ENCODE assay signal across 2 cellular contexts in the genomic region with DNA sequence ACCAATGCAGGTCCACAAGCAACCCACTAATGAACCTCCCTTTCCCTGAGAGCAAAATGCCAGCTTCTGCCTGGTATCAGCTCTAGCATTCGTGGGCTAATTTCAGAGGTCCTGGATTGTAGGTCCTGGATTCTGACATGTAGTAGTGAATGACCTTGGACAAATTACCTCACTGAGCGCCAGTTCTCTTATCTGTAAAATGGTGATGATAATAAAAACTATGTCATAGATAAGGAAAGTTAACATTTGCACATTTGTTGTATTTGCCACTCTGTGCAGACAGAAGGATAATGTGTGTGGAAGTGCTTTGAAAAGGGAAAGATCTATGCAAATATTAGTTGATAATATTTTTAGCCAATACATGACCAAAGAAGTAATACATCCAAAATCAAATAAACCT.
TF ChIP-seq lines count a peak whose summit lies in the region.

No MANE protein-coding gene starts in this region.

TF ChIP-seq in HepG2, 621 proteins besides CTCF, POLR2A, EP300 and RAD21 (continues in another document):
- TF ChIP-seq FLYWCH1 (CRISPR knock-in tag; IDR thresholded peaks at IDR 0.05) (no peak), ZNF468 (CRISPR knock-in tag; IDR thresholded peaks at IDR 0.05) (no peak), GATA4 (IDR thresholded peaks at IDR 0.05; ENCODE audit: borderline replicate concordance, low read depth) (0 out of 2 replicates have a peak, but pooled peaks have one; percentile 40), TFDP2 (CRISPR knock-in tag; IDR thresholded peaks at IDR 0.05) (no peak), HMG20A (CRISPR knock-in tag; IDR thresholded peaks at IDR 0.05; ENCODE audit: borderline replicate concordance) (peak; percentile 15; the same call in 1 of the 2 replicates), ZNF574 (CRISPR knock-in tag; IDR thresholded peaks at IDR 0.05) (no peak), HES4 (CRISPR knock-in tag; IDR thresholded peaks at IDR 0.05; ENCODE audit: borderline replicate concordance) (no peak), FOXA1 (IDR thresholded peaks at IDR 0.05) (no peak), FOXA1 (CRISPR knock-in tag; IDR thresholded peaks at IDR 0.05) (peak; percentile 32; the same call in 1 of the 2 replicates), KAT8 (CRISPR knock-in tag; IDR thresholded peaks at IDR 0.05) (no peak), JUN (CRISPR knock-in tag; IDR thresholded peaks at IDR 0.05) (no peak), DPF2 (CRISPR knock-in tag; IDR thresholded peaks at IDR 0.05; ENCODE audit: borderline replicate concordance, low read depth) (no peak), ZNF512 (CRISPR knock-in tag; IDR thresholded peaks at IDR 0.05) (no peak), ISX (CRISPR knock-in tag; conservative IDR thresholded peaks at IDR 0.05) (no peak)
- TF ChIP-seq, protein P1, sequence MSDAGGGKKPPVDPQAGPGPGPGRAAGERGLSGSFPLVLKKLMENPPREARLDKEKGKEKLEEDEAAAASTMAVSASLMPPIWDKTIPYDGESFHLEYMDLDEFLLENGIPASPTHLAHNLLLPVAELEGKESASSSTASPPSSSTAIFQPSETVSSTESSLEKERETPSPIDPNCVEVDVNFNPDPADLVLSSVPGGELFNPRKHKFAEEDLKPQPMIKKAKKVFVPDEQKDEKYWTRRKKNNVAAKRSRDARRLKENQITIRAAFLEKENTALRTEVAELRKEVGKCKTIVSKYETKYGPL (CRISPR knock-in tag; IDR thresholded peaks at IDR 0.05): no peak
- TF ChIP-seq, protein P2, sequence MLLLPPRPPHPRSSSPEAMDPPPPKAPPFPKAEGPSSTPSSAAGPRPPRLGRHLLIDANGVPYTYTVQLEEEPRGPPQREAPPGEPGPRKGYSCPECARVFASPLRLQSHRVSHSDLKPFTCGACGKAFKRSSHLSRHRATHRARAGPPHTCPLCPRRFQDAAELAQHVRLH (CRISPR knock-in tag; IDR thresholded peaks at IDR 0.05; ENCODE audit: borderline replicate concordance, low read depth): no peak

TF ChIP-seq in WTC11, 78 proteins besides CTCF, POLR2A, EP300 and RAD21:
- TF ChIP-seq ZBTB21 (CRISPR knock-in tag; IDR thresholded peaks at IDR 0.05; ENCODE audit: borderline replicate concordance): no peak
- no peak for TF ChIP-seq ZNF281 (CRISPR knock-in tag; IDR thresholded peaks at IDR 0.05)
- TF ChIP-seq NR3C1 (CRISPR knock-in tag; conservative IDR thresholded peaks at IDR 0.05; ENCODE audit: low read depth): no peak
- no peak for TF ChIP-seq ZNF219 (CRISPR knock-in tag; IDR thresholded peaks at IDR 0.05; ENCODE audit: borderline replicate concordance)
- TF ChIP-seq PRDM15 (CRISPR knock-in tag; IDR thresholded peaks at IDR 0.05): no peak
- TF ChIP-seq, protein P3, sequence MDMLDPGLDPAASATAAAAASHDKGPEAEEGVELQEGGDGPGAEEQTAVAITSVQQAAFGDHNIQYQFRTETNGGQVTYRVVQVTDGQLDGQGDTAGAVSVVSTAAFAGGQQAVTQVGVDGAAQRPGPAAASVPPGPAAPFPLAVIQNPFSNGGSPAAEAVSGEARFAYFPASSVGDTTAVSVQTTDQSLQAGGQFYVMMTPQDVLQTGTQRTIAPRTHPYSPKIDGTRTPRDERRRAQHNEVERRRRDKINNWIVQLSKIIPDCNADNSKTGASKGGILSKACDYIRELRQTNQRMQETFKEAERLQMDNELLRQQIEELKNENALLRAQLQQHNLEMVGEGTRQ (CRISPR knock-in tag; IDR thresholded peaks at IDR 0.05): no peak
- no peak for TF ChIP-seq ZNF423 (CRISPR knock-in tag; IDR thresholded peaks at IDR 0.05)
- TF ChIP-seq, protein P4, sequence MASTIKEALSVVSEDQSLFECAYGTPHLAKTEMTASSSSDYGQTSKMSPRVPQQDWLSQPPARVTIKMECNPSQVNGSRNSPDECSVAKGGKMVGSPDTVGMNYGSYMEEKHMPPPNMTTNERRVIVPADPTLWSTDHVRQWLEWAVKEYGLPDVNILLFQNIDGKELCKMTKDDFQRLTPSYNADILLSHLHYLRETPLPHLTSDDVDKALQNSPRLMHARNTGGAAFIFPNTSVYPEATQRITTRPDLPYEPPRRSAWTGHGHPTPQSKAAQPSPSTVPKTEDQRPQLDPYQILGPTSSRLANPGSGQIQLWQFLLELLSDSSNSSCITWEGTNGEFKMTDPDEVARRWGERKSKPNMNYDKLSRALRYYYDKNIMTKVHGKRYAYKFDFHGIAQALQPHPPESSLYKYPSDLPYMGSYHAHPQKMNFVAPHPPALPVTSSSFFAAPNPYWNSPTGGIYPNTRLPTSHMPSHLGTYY (CRISPR knock-in tag; IDR thresholded peaks at IDR 0.05): no peak
- TF ChIP-seq GTF2I (CRISPR knock-in tag; conservative IDR thresholded peaks at IDR 0.05): no peak
- TF ChIP-seq PRRX2 (CRISPR knock-in tag; IDR thresholded peaks at IDR 0.05): no peak
- no peak for TF ChIP-seq ZNF263 (CRISPR knock-in tag; IDR thresholded peaks at IDR 0.05; ENCODE audit: low read depth)
- TF ChIP-seq MLX (CRISPR knock-in tag; IDR thresholded peaks at IDR 0.05): no peak
- TF ChIP-seq, protein P5, sequence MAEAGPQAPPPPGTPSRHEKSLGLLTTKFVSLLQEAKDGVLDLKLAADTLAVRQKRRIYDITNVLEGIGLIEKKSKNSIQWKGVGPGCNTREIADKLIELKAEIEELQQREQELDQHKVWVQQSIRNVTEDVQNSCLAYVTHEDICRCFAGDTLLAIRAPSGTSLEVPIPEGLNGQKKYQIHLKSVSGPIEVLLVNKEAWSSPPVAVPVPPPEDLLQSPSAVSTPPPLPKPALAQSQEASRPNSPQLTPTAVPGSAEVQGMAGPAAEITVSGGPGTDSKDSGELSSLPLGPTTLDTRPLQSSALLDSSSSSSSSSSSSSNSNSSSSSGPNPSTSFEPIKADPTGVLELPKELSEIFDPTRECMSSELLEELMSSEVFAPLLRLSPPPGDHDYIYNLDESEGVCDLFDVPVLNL (CRISPR knock-in tag; IDR thresholded peaks at IDR 0.05; ENCODE audit: borderline replicate concordance, low read depth): no peak
- no peak for TF ChIP-seq ZNF138 (CRISPR knock-in tag; conservative IDR thresholded peaks at IDR 0.05)
- TF ChIP-seq, protein P6, sequence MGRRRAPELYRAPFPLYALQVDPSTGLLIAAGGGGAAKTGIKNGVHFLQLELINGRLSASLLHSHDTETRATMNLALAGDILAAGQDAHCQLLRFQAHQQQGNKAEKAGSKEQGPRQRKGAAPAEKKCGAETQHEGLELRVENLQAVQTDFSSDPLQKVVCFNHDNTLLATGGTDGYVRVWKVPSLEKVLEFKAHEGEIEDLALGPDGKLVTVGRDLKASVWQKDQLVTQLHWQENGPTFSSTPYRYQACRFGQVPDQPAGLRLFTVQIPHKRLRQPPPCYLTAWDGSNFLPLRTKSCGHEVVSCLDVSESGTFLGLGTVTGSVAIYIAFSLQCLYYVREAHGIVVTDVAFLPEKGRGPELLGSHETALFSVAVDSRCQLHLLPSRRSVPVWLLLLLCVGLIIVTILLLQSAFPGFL (CRISPR knock-in tag; IDR thresholded peaks at IDR 0.05; ENCODE audit: borderline replicate concordance): no peak
- TF ChIP-seq NR1H2 (CRISPR knock-in tag; IDR thresholded peaks at IDR 0.05): no peak
- TF ChIP-seq FOXP1 (CRISPR knock-in tag; IDR thresholded peaks at IDR 0.05; ENCODE audit: borderline replicate concordance): no peak
